ENCODE assay signal across 8 cellular contexts in genomic region chr20:25319241-25320034, GRCh38.
DNase-seq lines count a peak whose midpoint lies in the region; ATAC-seq and TF ChIP-seq lines count a peak whose summit lies in the region.

No MANE protein-coding gene starts in this region.

- DNase-seq in omental fat pad (ENCODE audit: low spot score) (peak; percentile 8), cortex of kidney (lab: John Stamatoyannopoulos, UW) (no peak), SW 1271 (lab: John Stamatoyannopoulos, UW) (no peak), GM13976 (ENCODE audit: low spot score) (no peak)
- DNase-seq in activated CD4-positive, alpha-beta T cell treated with anti-CD3 and anti-CD28 coated beads for 4 hours: no peak

- no peaks in the 10 kb centered on the region for H4K20me1 ChIP-seq in SU-DHL-6 (ENCODE audit: low read depth, low read length)

- peak overlapping the region; percentile 23 for H2AFZ ChIP-seq in SU-DHL-6 (ENCODE audit: low read depth, low read length, severe bottlenecking)

- in situ Hi-C loops in GM13976 (cut with MboI; ENCODE audit: low sequenced_read_pairs, unreplicated experiment): no loop called here

- H3K9ac ChIP-seq in SU-DHL-6 (ENCODE audit: low read length): peak overlapping the region; percentile 50

- H3K27ac ChIP-seq in SU-DHL-6 (ENCODE audit: low read depth, low read length): peak overlapping the region; percentile 83

- peak overlapping the region; percentile 11 for H3K4me3 ChIP-seq in SU-DHL-6 (ENCODE audit: insufficient read depth, low read length, poor library complexity, severe bottlenecking)

- no peaks in the 10 kb centered on the region for H3K9me3 ChIP-seq in SU-DHL-6 (ENCODE audit: insufficient read depth, low read length)

- TF ChIP-seq CTCF in SU-DHL-6 (IDR thresholded peaks at IDR 0.05; ENCODE audit: insufficient read depth, low read length, poor library complexity, severe bottlenecking) (no peak), omental fat pad (IDR thresholded peaks at IDR 0.05) (no peak), GM13976 (IDR thresholded peaks at IDR 0.05; ENCODE audit: borderline replicate concordance, control extremely low read depth, extremely low read depth, insufficient read depth, missing control alignments) (no peak)

- no peaks in the 10 kb centered on the region for H3K9me2 ChIP-seq in SU-DHL-6 (replicated peaks; ENCODE audit: insufficient read depth, low read length)

- H3K79me2 ChIP-seq in SU-DHL-6 (ENCODE audit: insufficient read depth, low read length): no peaks in the 10 kb centered on the region

- H3F3A ChIP-seq in SU-DHL-6 (ENCODE audit: insufficient read depth): peaks cover 9% of the 10 kb centered on the region; the same call in 1 of the 2 replicates

- no peaks in the 10 kb centered on the region for H3K36me3 ChIP-seq in SU-DHL-6 (ENCODE audit: low read length)

- ATAC-seq in GM18511 (IDR thresholded peaks at IDR 0.05; ENCODE audit: unreplicated experiment) (peak; percentile 10), HG03025 (IDR thresholded peaks at IDR 0.05; ENCODE audit: low FRiP score, unreplicated experiment) (peak; percentile 4), omental fat pad (ENCODE audit: low FRiP score) (no peak)

- peak overlapping the region; percentile 64 for H3K4me2 ChIP-seq in SU-DHL-6 (ENCODE audit: low read depth, low read length, poor library complexity, severe bottlenecking)

- no peaks in the 10 kb centered on the region for H3K27me3 ChIP-seq in SU-DHL-6 (ENCODE audit: low read length)
